Comparison of ENCODE assay signal across 1 cellular context in genomic region chr11:64339754-64340408, GRCh38.
TF ChIP-seq lines count a peak whose summit lies in the region.

Gene CCDC88B, plus strand, starts transcription at chr11:64340204. Its CDS starts 63 bp downstream, at chr11:64340267.

TF ChIP-seq in H1, 55 proteins besides CTCF, POLR2A, EP300 and RAD21:
- TF ChIP-seq NRF1 (IDR thresholded peaks at IDR 0.05; ENCODE audit: low read depth, low read length) (no peak), EGR1 (IDR thresholded peaks at IDR 0.05; ENCODE audit: borderline replicate concordance, low read depth, low read length) (no peak), TCF12 (IDR thresholded peaks at IDR 0.05; ENCODE audit: low read depth, low read length) (no peak), E2F6 (IDR thresholded peaks at IDR 0.05) (no peak)
TF ChIP-seq in H1: peak in this region for 0.
